8 cellular contexts compared by ENCODE assay signal in the genomic region with DNA sequence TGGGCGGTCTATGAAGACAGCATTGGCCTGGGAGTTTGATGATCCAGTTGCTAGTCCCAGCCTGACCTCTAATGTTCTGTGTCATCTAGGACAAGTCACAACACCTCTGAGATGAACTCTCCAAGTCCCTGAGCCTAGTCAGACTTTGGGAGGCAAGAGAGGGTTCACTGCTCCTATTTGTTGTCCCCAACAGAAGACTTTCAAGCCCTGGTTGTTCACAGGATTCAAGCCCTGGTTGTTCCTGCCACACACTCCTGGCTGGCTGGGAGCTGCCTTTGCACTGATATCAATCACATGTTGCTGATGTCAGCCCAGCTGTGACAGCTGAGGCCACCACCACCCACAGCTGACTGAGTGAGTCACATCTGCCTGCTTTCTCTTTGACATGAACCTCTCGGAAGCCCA.
DNase-seq lines count a peak whose midpoint lies in the region; ATAC-seq and TF ChIP-seq lines count a peak whose summit lies in the region.

No MANE protein-coding gene starts in this region.

- H3K79me2 ChIP-seq in OCI-LY3 (ENCODE audit: low read length): no peaks in the 10 kb centered on the region

- peak overlapping the region; percentile 29 for H3K4me2 ChIP-seq in OCI-LY3 (ENCODE audit: low read length)

- peak; percentile 30 for TF ChIP-seq CTCF in OCI-LY3 (IDR thresholded peaks at IDR 0.05; ENCODE audit: low read depth, low read length)
- no peak for TF ChIP-seq CTCF in kidney epithelial cell (IDR thresholded peaks at IDR 0.05; ENCODE audit: insufficient read depth, low read length, poor library complexity, severe bottlenecking)

- no peak overlapping the region for H3K27ac ChIP-seq in OCI-LY3 (ENCODE audit: low read length)

- H3K9me3 ChIP-seq in OCI-LY3 (ENCODE audit: insufficient read depth, low read length): no peaks in the 10 kb centered on the region

- H4K20me1 ChIP-seq in OCI-LY3 (ENCODE audit: insufficient read depth, low read length): no peaks in the 10 kb centered on the region

- peak; percentile 95 for ATAC-seq in GM18517 (IDR thresholded peaks at IDR 0.05; ENCODE audit: unreplicated experiment)
- peak; percentile 99 for ATAC-seq in HG02642 (IDR thresholded peaks at IDR 0.05; ENCODE audit: poor library complexity, unreplicated experiment)

- no peaks in the 10 kb centered on the region; the same call in 1 of the 2 replicates for H3K27me3 ChIP-seq in OCI-LY3 (ENCODE audit: low read depth, low read length)
- no peaks in the 10 kb centered on the region for H3K27me3 ChIP-seq in kidney epithelial cell (ENCODE audit: control insufficient read depth, insufficient read depth, low read length)

- DNase-seq in activated naive CD4-positive, alpha-beta T cell (lab: John Stamatoyannopoulos, UW): peak in 3 of 4 experiments; percentile 1 to 6 (median 3)
- DNase-seq in kidney epithelial cell (ENCODE audit: low read depth) (peak; percentile 67), HCEC 1CT (no peak), GF-D8 (lab: John Stamatoyannopoulos, UW) (no peak)
- peak; percentile 51 for DNase-seq in stimulated activated CD4-positive, alpha-beta T cell treated with anti-CD3 and anti-CD28 coated beads, Interleukin-4, amount 100 ng/mL, for 1 hour

- H3K4me3 ChIP-seq in OCI-LY3 (ENCODE audit: low read length): no peak overlapping the region
- H3K4me3 ChIP-seq in kidney epithelial cell (ENCODE audit: low read depth, low read length): no peak overlapping the region

- H3K36me3 ChIP-seq in OCI-LY3 (replicated peaks; ENCODE audit: low read depth, low read length) (no peaks in the 10 kb centered on the region), kidney epithelial cell (ENCODE audit: control insufficient read depth, insufficient read depth, low read length) (no peaks in the 10 kb centered on the region)

- H3K9ac ChIP-seq in OCI-LY3 (ENCODE audit: low read length): no peak overlapping the region

- H2AFZ ChIP-seq in OCI-LY3 (ENCODE audit: low read depth, low read length): no peak overlapping the region

- peaks cover 8% of the 10 kb centered on the region for H3K4me1 ChIP-seq in OCI-LY3 (ENCODE audit: low read length)

Comparison
In these comparisons a context has a peak if more than half of its experiments do, and no peak if none do; other contexts are left out.
1. DNase-seq: peak in activated naive CD4-positive, alpha-beta T cell (3 of 4), kidney epithelial cell (single experiment) and stimulated activated CD4-positive, alpha-beta T cell treated with anti-CD3 and anti-CD28 coated beads, Interleukin-4, amount 100 ng/mL, for 1 hour (single experiment); none in HCEC 1CT (single experiment) and GF-D8 (single experiment).